In the genomic region with DNA sequence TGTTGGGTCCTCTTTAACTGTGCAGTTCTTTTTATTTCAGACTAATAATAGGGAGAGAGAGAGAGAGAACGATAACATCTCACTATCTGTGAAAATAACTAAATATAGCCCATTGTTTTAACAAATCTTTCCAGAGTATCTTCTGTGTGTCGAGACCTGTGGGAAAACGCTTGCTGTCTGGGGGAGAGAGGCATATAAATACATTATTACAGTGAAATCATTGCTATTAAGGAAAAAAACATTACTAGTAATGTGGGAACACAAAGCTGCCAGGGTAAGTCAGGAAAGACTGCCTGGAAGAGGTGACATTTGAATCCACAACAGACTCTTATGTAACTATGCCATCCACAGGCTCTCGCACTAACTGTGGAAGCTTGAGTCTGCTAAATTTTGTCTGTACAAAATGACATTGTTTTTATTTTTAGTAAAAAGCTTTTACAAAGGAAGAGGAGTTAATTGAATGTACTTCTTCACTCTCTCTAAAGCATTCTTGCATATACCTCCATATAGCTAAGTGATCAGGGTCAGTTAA, we compare ENCODE assay signal across 2 cellular contexts.
TF ChIP-seq lines count a peak whose summit lies in the region.

No MANE protein-coding gene starts in this region.

TF ChIP-seq in GM23338, 12 proteins besides CTCF, POLR2A, EP300 and RAD21 (continues in another document):
- TF ChIP-seq CREB1 (CRISPR knock-in tag; IDR thresholded peaks at IDR 0.05; ENCODE audit: low read depth) (no peak), NANOG (IDR thresholded peaks at IDR 0.05; ENCODE audit: borderline replicate concordance) (no peak), ZNF114 (CRISPR knock-in tag; IDR thresholded peaks at IDR 0.05) (no peak), STAT1 (IDR thresholded peaks at IDR 0.05; ENCODE audit: unreplicated experiment) (no peak), POLR2AphosphoS5 (IDR thresholded peaks at IDR 0.05; ENCODE audit: low read depth) (no peak), EZH2 (IDR thresholded peaks at IDR 0.05; ENCODE audit: low read depth, unreplicated experiment) (no peak)
- TF ChIP-seq, protein P1, sequence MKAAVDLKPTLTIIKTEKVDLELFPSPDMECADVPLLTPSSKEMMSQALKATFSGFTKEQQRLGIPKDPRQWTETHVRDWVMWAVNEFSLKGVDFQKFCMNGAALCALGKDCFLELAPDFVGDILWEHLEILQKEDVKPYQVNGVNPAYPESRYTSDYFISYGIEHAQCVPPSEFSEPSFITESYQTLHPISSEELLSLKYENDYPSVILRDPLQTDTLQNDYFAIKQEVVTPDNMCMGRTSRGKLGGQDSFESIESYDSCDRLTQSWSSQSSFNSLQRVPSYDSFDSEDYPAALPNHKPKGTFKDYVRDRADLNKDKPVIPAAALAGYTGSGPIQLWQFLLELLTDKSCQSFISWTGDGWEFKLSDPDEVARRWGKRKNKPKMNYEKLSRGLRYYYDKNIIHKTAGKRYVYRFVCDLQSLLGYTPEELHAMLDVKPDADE (IDR thresholded peaks at IDR 0.05) = no peak
- TF ChIP-seq, protein P2, sequence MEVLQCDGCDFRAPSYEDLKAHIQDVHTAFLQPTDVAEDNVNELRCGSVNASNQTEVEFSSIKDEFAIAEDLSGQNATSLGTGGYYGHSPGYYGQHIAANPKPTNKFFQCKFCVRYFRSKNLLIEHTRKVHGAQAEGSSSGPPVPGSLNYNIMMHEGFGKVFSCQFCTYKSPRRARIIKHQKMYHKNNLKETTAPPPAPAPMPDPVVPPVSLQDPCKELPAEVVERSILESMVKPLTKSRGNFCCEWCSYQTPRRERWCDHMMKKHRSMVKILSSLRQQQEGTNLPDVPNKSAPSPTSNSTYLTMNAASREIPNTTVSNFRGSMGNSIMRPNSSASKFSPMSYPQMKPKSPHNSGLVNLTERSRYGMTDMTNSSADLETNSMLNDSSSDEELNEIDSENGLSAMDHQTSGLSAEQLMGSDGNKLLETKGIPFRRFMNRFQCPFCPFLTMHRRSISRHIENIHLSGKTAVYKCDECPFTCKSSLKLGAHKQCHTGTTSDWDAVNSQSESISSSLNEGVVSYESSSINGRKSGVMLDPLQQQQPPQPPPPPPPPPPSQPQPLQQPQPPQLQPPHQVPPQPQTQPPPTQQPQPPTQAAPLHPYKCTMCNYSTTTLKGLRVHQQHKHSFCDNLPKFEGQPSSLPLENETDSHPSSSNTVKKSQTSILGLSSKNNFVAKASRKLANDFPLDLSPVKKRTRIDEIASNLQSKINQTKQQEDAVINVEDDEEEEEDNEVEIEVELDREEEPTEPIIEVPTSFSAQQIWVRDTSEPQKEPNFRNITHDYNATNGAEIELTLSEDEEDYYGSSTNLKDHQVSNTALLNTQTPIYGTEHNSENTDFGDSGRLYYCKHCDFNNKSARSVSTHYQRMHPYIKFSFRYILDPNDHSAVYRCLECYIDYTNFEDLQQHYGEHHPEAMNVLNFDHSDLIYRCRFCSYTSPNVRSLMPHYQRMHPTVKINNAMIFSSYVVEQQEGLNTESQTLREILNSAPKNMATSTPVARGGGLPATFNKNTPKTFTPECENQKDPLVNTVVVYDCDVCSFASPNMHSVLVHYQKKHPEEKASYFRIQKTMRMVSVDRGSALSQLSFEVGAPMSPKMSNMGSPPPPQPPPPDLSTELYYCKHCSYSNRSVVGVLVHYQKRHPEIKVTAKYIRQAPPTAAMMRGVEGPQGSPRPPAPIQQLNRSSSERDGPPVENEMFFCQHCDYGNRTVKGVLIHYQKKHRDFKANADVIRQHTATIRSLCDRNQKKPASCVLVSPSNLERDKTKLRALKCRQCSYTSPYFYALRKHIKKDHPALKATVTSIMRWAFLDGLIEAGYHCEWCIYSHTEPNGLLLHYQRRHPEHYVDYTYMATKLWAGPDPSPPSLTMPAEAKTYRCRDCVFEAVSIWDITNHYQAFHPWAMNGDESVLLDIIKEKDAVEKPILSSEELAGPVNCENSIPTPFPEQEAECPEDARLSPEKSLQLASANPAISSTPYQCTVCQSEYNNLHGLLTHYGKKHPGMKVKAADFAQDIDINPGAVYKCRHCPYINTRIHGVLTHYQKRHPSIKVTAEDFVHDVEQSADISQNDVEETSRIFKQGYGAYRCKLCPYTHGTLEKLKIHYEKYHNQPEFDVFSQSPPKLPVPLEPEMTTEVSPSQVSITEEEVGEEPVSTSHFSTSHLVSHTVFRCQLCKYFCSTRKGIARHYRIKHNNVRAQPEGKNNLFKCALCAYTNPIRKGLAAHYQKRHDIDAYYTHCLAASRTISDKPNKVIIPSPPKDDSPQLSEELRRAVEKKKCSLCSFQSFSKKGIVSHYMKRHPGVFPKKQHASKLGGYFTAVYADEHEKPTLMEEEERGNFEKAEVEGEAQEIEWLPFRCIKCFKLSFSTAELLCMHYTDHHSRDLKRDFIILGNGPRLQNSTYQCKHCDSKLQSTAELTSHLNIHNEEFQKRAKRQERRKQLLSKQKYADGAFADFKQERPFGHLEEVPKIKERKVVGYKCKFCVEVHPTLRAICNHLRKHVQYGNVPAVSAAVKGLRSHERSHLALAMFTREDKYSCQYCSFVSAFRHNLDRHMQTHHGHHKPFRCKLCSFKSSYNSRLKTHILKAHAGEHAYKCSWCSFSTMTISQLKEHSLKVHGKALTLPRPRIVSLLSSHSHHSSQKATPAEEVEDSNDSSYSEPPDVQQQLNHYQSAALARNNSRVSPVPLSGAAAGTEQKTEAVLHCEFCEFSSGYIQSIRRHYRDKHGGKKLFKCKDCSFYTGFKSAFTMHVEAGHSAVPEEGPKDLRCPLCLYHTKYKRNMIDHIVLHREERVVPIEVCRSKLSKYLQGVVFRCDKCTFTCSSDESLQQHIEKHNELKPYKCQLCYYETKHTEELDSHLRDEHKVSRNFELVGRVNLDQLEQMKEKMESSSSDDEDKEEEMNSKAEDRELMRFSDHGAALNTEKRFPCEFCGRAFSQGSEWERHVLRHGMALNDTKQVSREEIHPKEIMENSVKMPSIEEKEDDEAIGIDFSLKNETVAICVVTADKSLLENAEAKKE (CRISPR knock-in tag; IDR thresholded peaks at IDR 0.05) = no peak
- TF ChIP-seq, protein P3, sequence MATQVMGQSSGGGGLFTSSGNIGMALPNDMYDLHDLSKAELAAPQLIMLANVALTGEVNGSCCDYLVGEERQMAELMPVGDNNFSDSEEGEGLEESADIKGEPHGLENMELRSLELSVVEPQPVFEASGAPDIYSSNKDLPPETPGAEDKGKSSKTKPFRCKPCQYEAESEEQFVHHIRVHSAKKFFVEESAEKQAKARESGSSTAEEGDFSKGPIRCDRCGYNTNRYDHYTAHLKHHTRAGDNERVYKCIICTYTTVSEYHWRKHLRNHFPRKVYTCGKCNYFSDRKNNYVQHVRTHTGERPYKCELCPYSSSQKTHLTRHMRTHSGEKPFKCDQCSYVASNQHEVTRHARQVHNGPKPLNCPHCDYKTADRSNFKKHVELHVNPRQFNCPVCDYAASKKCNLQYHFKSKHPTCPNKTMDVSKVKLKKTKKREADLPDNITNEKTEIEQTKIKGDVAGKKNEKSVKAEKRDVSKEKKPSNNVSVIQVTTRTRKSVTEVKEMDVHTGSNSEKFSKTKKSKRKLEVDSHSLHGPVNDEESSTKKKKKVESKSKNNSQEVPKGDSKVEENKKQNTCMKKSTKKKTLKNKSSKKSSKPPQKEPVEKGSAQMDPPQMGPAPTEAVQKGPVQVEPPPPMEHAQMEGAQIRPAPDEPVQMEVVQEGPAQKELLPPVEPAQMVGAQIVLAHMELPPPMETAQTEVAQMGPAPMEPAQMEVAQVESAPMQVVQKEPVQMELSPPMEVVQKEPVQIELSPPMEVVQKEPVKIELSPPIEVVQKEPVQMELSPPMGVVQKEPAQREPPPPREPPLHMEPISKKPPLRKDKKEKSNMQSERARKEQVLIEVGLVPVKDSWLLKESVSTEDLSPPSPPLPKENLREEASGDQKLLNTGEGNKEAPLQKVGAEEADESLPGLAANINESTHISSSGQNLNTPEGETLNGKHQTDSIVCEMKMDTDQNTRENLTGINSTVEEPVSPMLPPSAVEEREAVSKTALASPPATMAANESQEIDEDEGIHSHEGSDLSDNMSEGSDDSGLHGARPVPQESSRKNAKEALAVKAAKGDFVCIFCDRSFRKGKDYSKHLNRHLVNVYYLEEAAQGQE (IDR thresholded peaks at IDR 0.05; ENCODE audit: unreplicated experiment) = no peak

TF ChIP-seq in endothelial cell of umbilical vein, 7 proteins besides CTCF, POLR2A, EP300 and RAD21:
- TF ChIP-seq MYC (IDR thresholded peaks at IDR 0.05; ENCODE audit: low read depth, low read length) (no peak), POLR2AphosphoS5 (IDR thresholded peaks at IDR 0.05; ENCODE audit: insufficient read depth, low read depth, low read length) (no peak), EZH2 (IDR thresholded peaks at IDR 0.05; ENCODE audit: borderline replicate concordance, low read depth, low read length, severe bottlenecking) (no peak), FOS (IDR thresholded peaks at IDR 0.05; ENCODE audit: borderline replicate concordance, insufficient read depth, low read length) (no peak), JUN (IDR thresholded peaks at IDR 0.05; ENCODE audit: borderline replicate concordance, insufficient read depth, insufficient read length, low read depth) (no peak), MAX (IDR thresholded peaks at IDR 0.05; ENCODE audit: insufficient read depth, insufficient read length) (no peak), GATA2 (IDR thresholded peaks at IDR 0.05; ENCODE audit: insufficient read depth, insufficient read length, low read depth, low read length) (no peak)
